In the genomic region with DNA sequence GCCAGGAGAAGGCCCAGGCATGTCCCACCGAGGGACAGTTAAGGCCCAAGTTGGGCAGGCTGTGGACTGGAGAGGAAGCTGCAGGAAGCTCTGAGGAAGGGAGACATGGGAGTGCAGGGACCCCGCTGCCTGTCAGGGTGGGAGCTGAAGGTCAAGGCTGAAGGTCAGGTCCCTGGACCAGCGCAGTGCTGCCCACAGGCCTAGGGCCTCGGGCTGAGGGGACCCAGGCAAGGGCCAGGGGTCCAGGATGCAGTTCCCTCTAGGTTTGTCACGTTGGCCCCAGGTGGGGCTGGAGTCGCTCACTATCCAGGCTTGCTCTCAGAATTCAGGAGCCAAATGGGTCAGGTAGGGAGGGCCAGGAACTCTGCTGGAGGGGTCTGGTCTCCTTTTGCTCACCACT, we compare ENCODE assay signal across 16 cellular contexts.
A peak's percentile ranks its signal among the peaks of the same experiment; 100 is the strongest.
DNase-seq lines count a peak whose midpoint lies in the region; ATAC-seq and TF ChIP-seq lines count a peak whose summit lies in the region.
"Had no signal": no experiment of that assay in that cellular context is flagged by ENCODE, and none has a peak within 500 bp of the region (broad histone marks: within the 10 kb centered on the region; RNA-seq: fewer than 3 reads in every experiment).

No MANE protein-coding gene starts in this region.

- H3K9me3 Mint-ChIP-seq in endothelial cell (ENCODE audit: unreplicated experiment), result no peaks in the 10 kb centered on the region
- H3K9me3 Mint-ChIP-seq: activated naive CD8-positive, alpha-beta T cell treated with anti-CD3 and anti-CD28 coated beads, Interleukin-2, amount 10 ng/mL, durations not matched to agents 7 days and 5 days had no signal

- TF ChIP-seq CTCF in right atrium auricular region (IDR thresholded peaks at IDR 0.05) (no peak), endothelial cell (IDR thresholded peaks at IDR 0.05; ENCODE audit: unreplicated experiment) (no peak), uterus (IDR thresholded peaks at IDR 0.05) (no peak)

- ATAC-seq in left cardiac atrium, result no peak
- ATAC-seq: HCT116 had no signal

- no peak for DNase-seq in right atrium auricular region (ENCODE audit: low spot score)
- DNase-seq in left cardiac atrium, result no peak
- no peak for DNase-seq in endothelial cell (ENCODE audit: low spot score)
- DNase-seq in uterus, result no peak
- DNase-seq in NCI-H345 treated with DMSO at 0.1 percent for 48 hours (lab: John Stamatoyannopoulos, UW; ENCODE audit: unreplicated experiment), result no peak
- DNase-seq in ACHN, result no peak
- no peak for DNase-seq in NCI-H1105 (lab: John Stamatoyannopoulos, UW)
- DNase-seq: activated CD8-positive, alpha-beta memory T cell treated with anti-CD3 and anti-CD28 coated beads, Interleukin-2, amount 50 U/mL, for 4 hours; activated naive CD8-positive, alpha-beta T cell treated with anti-CD3 and anti-CD28 coated beads, Interleukin-2, amount 10 ng/mL, durations not matched to agents 7 days and 5 days; kidney glomerular epithelial cell; naive B cell; NCI-H2171; right lobe of liver had no signal

- no peaks in the 10 kb centered on the region for H3K27me3 ChIP-seq in right atrium auricular region
- no peaks in the 10 kb centered on the region for H3K27me3 ChIP-seq in rectal smooth muscle tissue (ENCODE audit: control insufficient read depth, insufficient read depth, low read length)
- no peaks in the 10 kb centered on the region for H3K27me3 ChIP-seq in uterus
- H3K27me3 ChIP-seq: right lobe of liver had no signal

- peaks cover 15% of the 10 kb centered on the region for H3K36me3 Mint-ChIP-seq in endothelial cell (ENCODE audit: low read depth, unreplicated experiment)
- H3K36me3 Mint-ChIP-seq: naive B cell had no signal

- intact Hi-C loops in left cardiac atrium (cut with DNase I) (no loop called here), uterus (cut with DNase I; ENCODE audit: low total_unique reads) (no loop called here)

- TF ChIP-seq POLR2A in uterus (IDR thresholded peaks at IDR 0.05), result no peak

- in situ Hi-C loops in ACHN (cut with HindIII; ENCODE audit: low pct_ligation_motif_present, low pct_unique_long_range_greater_than_20kb, low sequenced_read_pairs), result no loop called here

- H3K4me1 ChIP-seq in right atrium auricular region (peaks cover 0 to 53% of the 10 kb centered on the region in 2 donors), rectal smooth muscle tissue (ENCODE audit: control insufficient read depth, insufficient read depth, low read length) (peaks cover 33% of the 10 kb centered on the region), uterus (peaks cover 3 to 37% of the 10 kb centered on the region in 2 donors)
- H3K4me1 ChIP-seq: right lobe of liver had no signal

- peak overlapping the region; percentile 37 for H3K4me3 Mint-ChIP-seq in endothelial cell (ENCODE audit: unreplicated experiment)
- H3K4me3 Mint-ChIP-seq: activated naive CD8-positive, alpha-beta T cell treated with anti-CD3 and anti-CD28 coated beads, Interleukin-2, amount 10 ng/mL, durations not matched to agents 7 days and 5 days; naive B cell had no signal

- H3K4me1 Mint-ChIP-seq in endothelial cell (ENCODE audit: unreplicated experiment), result peaks cover 40% of the 10 kb centered on the region
- H3K4me1 Mint-ChIP-seq: naive B cell had no signal

- H3K27ac ChIP-seq in right atrium auricular region (peak overlapping the region; percentile 51), rectal smooth muscle tissue (ENCODE audit: low read depth, low read length) (peak overlapping the region; percentile 50), uterus (peak overlapping the region; percentile 71 to 84)
- H3K27ac ChIP-seq: SK-N-MC had no signal

- H3K9ac ChIP-seq in rectal smooth muscle tissue (ENCODE audit: low read length), result peak overlapping the region; percentile 10

- peak overlapping the region; percentile 42 for H3K27ac Mint-ChIP-seq in endothelial cell (ENCODE audit: unreplicated experiment)
- H3K27ac Mint-ChIP-seq: naive B cell had no signal

- H3K9me3 ChIP-seq in right atrium auricular region (no peaks in the 10 kb centered on the region), uterus (no peaks in the 10 kb centered on the region)
- H3K9me3 ChIP-seq: right lobe of liver had no signal

- H3K27me3 Mint-ChIP-seq in endothelial cell (ENCODE audit: unreplicated experiment), result peaks cover 12% of the 10 kb centered on the region
- H3K27me3 Mint-ChIP-seq: activated naive CD8-positive, alpha-beta T cell treated with anti-CD3 and anti-CD28 coated beads, Interleukin-2, amount 10 ng/mL, durations not matched to agents 7 days and 5 days; naive B cell had no signal

- H3K4me3 ChIP-seq in right atrium auricular region (no peak overlapping the region), rectal smooth muscle tissue (ENCODE audit: low read length) (no peak overlapping the region), uterus (no peak overlapping the region)
- H3K4me3 ChIP-seq: right lobe of liver, SK-N-MC had no signal

- H3K36me3 ChIP-seq in right atrium auricular region (peaks cover 5% of the 10 kb centered on the region), rectal smooth muscle tissue (ENCODE audit: control insufficient read depth, insufficient read depth, low read length) (peaks cover 1% of the 10 kb centered on the region), uterus (no peaks in the 10 kb centered on the region)
- H3K36me3 ChIP-seq: right lobe of liver had no signal
